28 cellular contexts compared by ENCODE assay signal in the genomic region with DNA sequence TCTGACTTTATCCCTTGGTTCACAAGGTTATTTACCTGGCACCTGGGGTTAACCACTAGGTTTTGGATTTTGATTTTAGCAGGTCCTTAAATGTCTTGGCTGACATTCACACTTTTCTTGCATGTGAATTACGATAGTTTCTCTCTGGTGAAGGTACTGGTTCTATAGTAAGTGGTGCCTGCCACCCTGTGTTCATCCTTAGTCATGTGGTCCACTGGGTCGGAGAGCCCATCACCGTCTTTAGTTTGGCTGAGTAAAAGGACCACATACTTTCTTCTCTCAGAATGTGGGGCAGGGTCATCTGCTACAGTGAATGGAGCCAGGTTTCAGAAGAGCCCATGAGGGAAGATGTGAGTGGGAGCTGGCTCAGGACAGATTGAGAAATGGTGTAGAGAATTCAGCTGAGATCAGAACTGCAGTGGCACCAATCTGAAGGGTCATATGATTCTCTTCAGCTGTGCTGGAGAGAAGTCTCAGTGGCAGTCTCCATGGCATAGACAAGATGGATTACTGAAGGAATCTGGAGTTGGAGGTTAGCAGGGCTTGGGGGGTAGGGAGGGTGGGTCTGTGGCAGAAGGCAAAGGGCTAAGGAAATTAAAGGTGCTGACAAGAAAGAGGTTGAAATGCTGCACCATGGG.
"Had no signal": no experiment of that assay in that cellular context is flagged by ENCODE, and none has a peak within 500 bp of the region (broad histone marks: within the 10 kb centered on the region; RNA-seq: fewer than 3 reads in every experiment).

No MANE protein-coding gene starts in this region.

- DNase-seq: activated CD4-positive, alpha-beta T cell treated with anti-CD3 and anti-CD28 coated beads, Interleukin-2, amount 10 ng/mL, durations not matched to agents 24 days and 14 days; activated CD4-positive, alpha-beta T cell treated with anti-CD3 and anti-CD28 coated beads, Interleukin-2, amount 50 U/mL, for 4 hours; activated CD8-positive, alpha-beta T cell treated with anti-CD3 and anti-CD28 coated beads for 36 hours; activated effector memory CD4-positive, alpha-beta T cell treated with anti-CD3 and anti-CD28 coated beads, Interleukin-2, amount 50 U/mL, for 16 hours; activated naive CD4-positive, alpha-beta T cell; activated naive CD4-positive, alpha-beta T cell treated with anti-CD3 and anti-CD28 coated beads, Interleukin-2, amount 50 U/mL, for 16 hours; activated naive CD8-positive, alpha-beta T cell treated with anti-CD3 and anti-CD28 coated beads for 36 hours; activated T-cell treated with anti-CD3 and anti-CD28 coated beads, Interleukin-2, amount 50 U/mL, for 1 hour; activated T-cell treated with anti-CD3 and anti-CD28 coated beads, Interleukin-2, amount 50 U/mL, for 72 hours; amniotic stem cell; aorta; brain microvascular endothelial cell; Karpas-422; KBM-7; NCI-H1105; NCI-H1417 treated with DMSO at 0.1 percent for 48 hours; NCI-H187 treated with DMSO at 0.1 percent for 48 hours; NCI-H2081; NCI-H226; NCI-H524 treated with DMSO at 0.1 percent for 48 hours; SW 1271; T-helper 1 cell; T-helper 2 cell; T-helper 9 cell; WERI-Rb-1 had no signal

- H3K27me3 Mint-ChIP-seq: activated CD4-positive, alpha-beta T cell treated with anti-CD3 and anti-CD28 coated beads, Interleukin-2, amount 10 ng/mL, durations not matched to agents 24 days and 14 days; activated CD8-positive, alpha-beta T cell treated with anti-CD3 and anti-CD28 coated beads for 36 hours had no signal

- H3K27me3 ChIP-seq: brain microvascular endothelial cell, cardiac muscle cell had no signal

- H3K4me3 ChIP-seq: cardiac muscle cell had no signal

- H3K4me1 Mint-ChIP-seq: activated CD4-positive, alpha-beta T cell treated with anti-CD3 and anti-CD28 coated beads, Interleukin-2, amount 10 ng/mL, durations not matched to agents 24 days and 14 days; activated naive CD8-positive, alpha-beta T cell treated with anti-CD3 and anti-CD28 coated beads for 36 hours; activated T-helper 17 cell treated with anti-CD3 and anti-CD28 coated beads, Interleukin-2, amount 50 U/mL, for 72 hours had no signal

- H3K36me3 Mint-ChIP-seq: activated naive CD8-positive, alpha-beta T cell treated with anti-CD3 and anti-CD28 coated beads for 36 hours had no signal

- ATAC-seq: activated CD8-positive, alpha-beta T cell treated with anti-CD3 and anti-CD28 coated beads for 36 hours; activated T-cell treated with anti-CD3 and anti-CD28 coated beads, Interleukin-2, amount 50 U/mL, for 72 hours; activated T-helper 17 cell treated with anti-CD3 and anti-CD28 coated beads, Interleukin-2, amount 50 U/mL, for 72 hours; Panc1 had no signal

- H3K36me3 ChIP-seq: brain microvascular endothelial cell, cardiac muscle cell, WERI-Rb-1 had no signal

- H3K27ac ChIP-seq: brain microvascular endothelial cell, cardiac muscle cell, WERI-Rb-1 had no signal

- H3K4me3 Mint-ChIP-seq: activated CD4-positive, alpha-beta T cell treated with anti-CD3 and anti-CD28 coated beads, Interleukin-2, amount 10 ng/mL, durations not matched to agents 24 days and 14 days; activated CD8-positive, alpha-beta T cell treated with anti-CD3 and anti-CD28 coated beads for 36 hours; activated naive CD8-positive, alpha-beta T cell treated with anti-CD3 and anti-CD28 coated beads for 36 hours; activated T-cell treated with anti-CD3 and anti-CD28 coated beads, Interleukin-2, amount 50 U/mL, for 72 hours; activated T-helper 17 cell treated with anti-CD3 and anti-CD28 coated beads, Interleukin-2, amount 50 U/mL, for 72 hours had no signal

- H3K9me3 Mint-ChIP-seq: activated CD4-positive, alpha-beta T cell treated with anti-CD3 and anti-CD28 coated beads, Interleukin-2, amount 10 ng/mL, durations not matched to agents 24 days and 14 days; activated CD8-positive, alpha-beta T cell treated with anti-CD3 and anti-CD28 coated beads for 36 hours; activated naive CD8-positive, alpha-beta T cell treated with anti-CD3 and anti-CD28 coated beads for 36 hours; activated T-cell treated with anti-CD3 and anti-CD28 coated beads, Interleukin-2, amount 50 U/mL, for 72 hours; activated T-helper 17 cell treated with anti-CD3 and anti-CD28 coated beads, Interleukin-2, amount 50 U/mL, for 72 hours had no signal

- H3K27ac Mint-ChIP-seq: activated CD4-positive, alpha-beta T cell treated with anti-CD3 and anti-CD28 coated beads, Interleukin-2, amount 10 ng/mL, durations not matched to agents 24 days and 14 days; activated CD8-positive, alpha-beta T cell treated with anti-CD3 and anti-CD28 coated beads for 36 hours; activated naive CD8-positive, alpha-beta T cell treated with anti-CD3 and anti-CD28 coated beads for 36 hours; activated T-cell treated with anti-CD3 and anti-CD28 coated beads, Interleukin-2, amount 50 U/mL, for 72 hours; activated T-helper 17 cell treated with anti-CD3 and anti-CD28 coated beads, Interleukin-2, amount 50 U/mL, for 72 hours had no signal
